13 cellular contexts compared by ENCODE assay signal in genomic region chr14:76011959-76012802, GRCh38. TPM values are rescaled to one million over a fixed set of nuclear protein-coding genes. Genes with fewer than 3 reads are reported as not detected.
DNase-seq lines count a peak whose midpoint lies in the region; ATAC-seq and TF ChIP-seq lines count a peak whose summit lies in the region.
"Had no signal": no experiment of that assay in that cellular context is flagged by ENCODE, and none has a peak within 500 bp of the region (broad histone marks: within the 10 kb centered on the region; RNA-seq: fewer than 3 reads in every experiment).

No MANE protein-coding gene starts in this region.

- ATAC-seq in omental fat pad (ENCODE audit: low FRiP score) (peak; percentile 90), HG02981 (IDR thresholded peaks at IDR 0.05; ENCODE audit: unreplicated experiment) (no peak)
- ATAC-seq: activated CD8-positive, alpha-beta T cell treated with anti-CD3 and anti-CD28 coated beads for 36 hours had no signal

- peak; percentile 28 for TF ChIP-seq CTCF in brain microvascular endothelial cell (IDR thresholded peaks at IDR 0.05; ENCODE audit: low read depth, low read length, missing control alignments)
- no peak for TF ChIP-seq CTCF in right atrium auricular region (IDR thresholded peaks at IDR 0.05)
- TF ChIP-seq CTCF in omental fat pad (IDR thresholded peaks at IDR 0.05), result no peak
- TF ChIP-seq CTCF in uterus (IDR thresholded peaks at IDR 0.05), result peak in 2 of 4 experiments; percentile 18 to 28

- intact Hi-C loops in uterus (cut with DNase I; ENCODE audit: low total_unique reads), result no loop called here

- peaks cover 0 to 24% of the 10 kb centered on the region in 2 donors for H3K4me1 ChIP-seq in right atrium auricular region
- H3K4me1 ChIP-seq in uterus, result peaks cover 0 to 6% of the 10 kb centered on the region in 2 donors
- H3K4me1 ChIP-seq: breast epithelium had no signal

- DNase-seq in brain microvascular endothelial cell, result peak; percentile 35
- DNase-seq in right atrium auricular region (ENCODE audit: low spot score), result no peak
- DNase-seq in omental fat pad (ENCODE audit: low spot score), result no peak
- DNase-seq in uterus, result peak; percentile 42 to 50
- DNase-seq in GM19240 (ENCODE audit: insufficient read length, low spot score), result no peak
- DNase-seq in NCI-H1436 (lab: John Stamatoyannopoulos, UW), result no peak
- no peak for DNase-seq in HEK293T (ENCODE audit: extremely low spot score)
- DNase-seq: activated CD8-positive, alpha-beta T cell treated with anti-CD3 and anti-CD28 coated beads for 36 hours; CD8-positive, alpha-beta memory T cell; NCI-H2107; retina had no signal

- H3K9me3 ChIP-seq in right atrium auricular region (no peaks in the 10 kb centered on the region), uterus (no peaks in the 10 kb centered on the region)
- H3K9me3 ChIP-seq: breast epithelium had no signal

- H3K4me3 ChIP-seq in brain microvascular endothelial cell (ENCODE audit: low read depth, low read length) (no peak overlapping the region), right atrium auricular region (no peak overlapping the region), uterus (no peak overlapping the region)
- H3K4me3 ChIP-seq: breast epithelium had no signal

- POLR2A ChIA-PET in HEK293T (lab: Yijun Ruan, JAX), result no interaction called here

- in situ Hi-C loops in brain microvascular endothelial cell (cut with HindIII; ENCODE audit: low pct_ligation_motif_present, low sequenced_read_pairs), result no loop called here

- peaks cover 6% of the 10 kb centered on the region for H3K36me3 ChIP-seq in brain microvascular endothelial cell (replicated peaks)
- peaks cover 14% of the 10 kb centered on the region for H3K36me3 ChIP-seq in right atrium auricular region
- no peaks in the 10 kb centered on the region for H3K36me3 ChIP-seq in uterus
- H3K36me3 ChIP-seq: breast epithelium had no signal

- CTCF ChIA-PET in HEK293T (lab: Yijun Ruan, JAX), result no interaction called here

- no peaks in the 10 kb centered on the region for H3K27me3 ChIP-seq in brain microvascular endothelial cell (replicated peaks)
- H3K27me3 ChIP-seq in right atrium auricular region, result no peaks in the 10 kb centered on the region
- no peaks in the 10 kb centered on the region for H3K27me3 ChIP-seq in uterus
- H3K27me3 ChIP-seq: breast epithelium had no signal

- no peak for TF ChIP-seq POLR2A in uterus (IDR thresholded peaks at IDR 0.05)

- H3K27ac ChIP-seq in brain microvascular endothelial cell, result no peak overlapping the region
- H3K27ac ChIP-seq in right atrium auricular region, result peak overlapping the region; percentile 75 to 97
- peak overlapping the region; percentile 68 to 70 for H3K27ac ChIP-seq in uterus

TF ChIP-seq in HEK293T, 16 proteins besides CTCF, POLR2A, EP300 and RAD21:
- no peak for TF ChIP-seq FOXM1 (IDR thresholded peaks at IDR 0.05; ENCODE audit: borderline replicate concordance)
- TF ChIP-seq SUZ12 (IDR thresholded peaks at IDR 0.05), result no peak

RNA-seq across cellular contexts. Expression of gene IFT43, which starts 26.6 kb away (rescaled TPM):
- total RNA-seq in right atrium auricular region (10 to 100 TPM; 32.6 to 59.0 TPM), omental fat pad (10 to 100 TPM; 28.7 to 38.8 (median 32.4) TPM), uterus (10 to 100 TPM; 34.2 to 75.3 (median 49.1) TPM)

RNA-seq across cellular contexts. Expression of gene TGFB3, which starts 30.4 kb away (rescaled TPM):
- total RNA-seq in right atrium auricular region, result 10 to 100 TPM; 17.5 to 99.1 TPM
- 10 to 100 TPM in 3 of 4 donors, 1 to 10 TPM in 1; 9.2 to 54.4 (median 29.6) TPM for total RNA-seq in omental fat pad
- 10 to 100 TPM; 16.1 to 85.3 (median 55.0) TPM for total RNA-seq in uterus

Comparison
In these comparisons a context has a peak if more than half of its experiments do, and no peak if none do; other contexts are left out.
1. DNase-seq: peak in brain microvascular endothelial cell (single experiment) and uterus (2 of 2); none in right atrium auricular region (single experiment), omental fat pad (single experiment), GM19240 (single experiment), NCI-H1436 (single experiment) and HEK293T (single experiment).